Comparison of ENCODE assay signal across 14 cellular contexts in the genomic region with DNA sequence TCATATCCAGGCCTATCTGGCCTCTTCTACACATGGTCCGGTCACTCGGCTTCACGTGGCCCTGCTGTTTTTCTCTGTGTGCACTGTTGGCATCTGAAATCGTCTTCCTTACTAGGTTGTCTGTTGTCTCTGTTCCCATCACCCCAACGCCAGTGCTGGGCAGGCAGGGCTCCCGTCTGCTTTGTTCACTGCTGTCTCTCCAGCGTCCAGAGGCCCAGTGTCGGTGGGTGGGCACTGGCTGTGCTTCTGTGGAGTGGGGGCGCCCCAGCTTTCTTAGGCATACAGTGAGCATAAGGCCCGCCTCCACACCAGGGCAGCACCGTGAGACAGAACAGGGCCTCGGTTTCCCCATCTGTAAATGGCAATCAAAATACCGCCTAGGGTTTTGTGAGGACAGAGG.
A peak's percentile ranks its signal among the peaks of the same experiment; 100 is the strongest.
DNase-seq lines count a peak whose midpoint lies in the region; ATAC-seq and TF ChIP-seq lines count a peak whose summit lies in the region.
"Had no signal": no experiment of that assay in that cellular context is flagged by ENCODE, and none has a peak within 500 bp of the region (broad histone marks: within the 10 kb centered on the region; RNA-seq: fewer than 3 reads in every experiment).

No MANE protein-coding gene starts in this region.

- no peaks in the 10 kb centered on the region for H3K9me3 Mint-ChIP-seq in activated CD8-positive, alpha-beta memory T cell treated with anti-CD3 and anti-CD28 coated beads, Interleukin-2, amount 10 ng/mL, durations not matched to agents 7 days and 5 days (ENCODE audit: low read depth)
- no peaks in the 10 kb centered on the region for H3K9me3 Mint-ChIP-seq in GM23338
- peaks cover 7% of the 10 kb centered on the region for H3K9me3 Mint-ChIP-seq in osteocyte (ENCODE audit: unreplicated experiment)
- H3K9me3 Mint-ChIP-seq in T-helper 2 cell treated with Interferon-gamma antibody and Interleukin-4, amounts not matched to agents 5 μg/mL and 100 μg/mL, for 36 hours = peaks cover 6% of the 10 kb centered on the region

- no peak overlapping the region for H3K4me3 Mint-ChIP-seq in activated CD8-positive, alpha-beta memory T cell treated with anti-CD3 and anti-CD28 coated beads, Interleukin-2, amount 10 ng/mL, durations not matched to agents 7 days and 5 days
- no peak overlapping the region; the same call in 2 of the 3 replicates for H3K4me3 Mint-ChIP-seq in GM23338
- H3K4me3 Mint-ChIP-seq in osteocyte (ENCODE audit: unreplicated experiment) = no peak overlapping the region
- no peak overlapping the region for H3K4me3 Mint-ChIP-seq in T-helper 2 cell treated with Interferon-gamma antibody and Interleukin-4, amounts not matched to agents 5 μg/mL and 100 μg/mL, for 36 hours

- H3K27ac Mint-ChIP-seq in activated CD8-positive, alpha-beta memory T cell treated with anti-CD3 and anti-CD28 coated beads, Interleukin-2, amount 10 ng/mL, durations not matched to agents 7 days and 5 days = no peak overlapping the region
- H3K27ac Mint-ChIP-seq in GM23338 (no peak overlapping the region), osteocyte (ENCODE audit: unreplicated experiment) (no peak overlapping the region)
- H3K27ac Mint-ChIP-seq in T-helper 2 cell treated with Interferon-gamma antibody and Interleukin-4, amounts not matched to agents 5 μg/mL and 100 μg/mL, for 36 hours = no peak overlapping the region

- H3K79me2 ChIP-seq in GM23338 (replicated peaks; ENCODE audit: insufficient read depth) = no peaks in the 10 kb centered on the region

- H3K36me3 Mint-ChIP-seq in activated CD8-positive, alpha-beta memory T cell treated with anti-CD3 and anti-CD28 coated beads, Interleukin-2, amount 10 ng/mL, durations not matched to agents 7 days and 5 days = no peaks in the 10 kb centered on the region
- no peaks in the 10 kb centered on the region for H3K36me3 Mint-ChIP-seq in GM23338 (ENCODE audit: low read depth)
- H3K36me3 Mint-ChIP-seq in osteocyte (ENCODE audit: unreplicated experiment) = no peaks in the 10 kb centered on the region
- no peaks in the 10 kb centered on the region for H3K36me3 Mint-ChIP-seq in T-helper 2 cell treated with Interferon-gamma antibody and Interleukin-4, amounts not matched to agents 5 μg/mL and 100 μg/mL, for 36 hours (ENCODE audit: low read depth)

- H3K4me2 ChIP-seq in GM23338 = peak overlapping the region; percentile 85; the same call in 1 of the 2 replicates

- H4K20me1 ChIP-seq in GM23338 (replicated peaks; ENCODE audit: insufficient read depth) = no peaks in the 10 kb centered on the region

- peak overlapping the region; percentile 99; the same call in 1 of the 2 replicates for H2AFZ ChIP-seq in GM23338

- H3K36me3 ChIP-seq in GM23338 (ENCODE audit: insufficient read depth) (no peaks in the 10 kb centered on the region), esophagus muscularis mucosa (no peaks in the 10 kb centered on the region), uterus (no peaks in the 10 kb centered on the region)

- intact Hi-C loops in esophagus muscularis mucosa (cut with DNase I) (no loop called here), uterus (cut with DNase I; ENCODE audit: low total_unique reads) (no loop called here)

- H3K27me3 ChIP-seq in GM23338 (ENCODE audit: insufficient read depth) = 0 out of 2 replicates have a peak, but pooled peaks cover 7% of the 10 kb centered on the region
- peaks cover 0 to 45% (median 6%) of the 10 kb centered on the region in 4 donors for H3K27me3 ChIP-seq in esophagus muscularis mucosa
- H3K27me3 ChIP-seq in uterus = peaks cover 0 to 4% of the 10 kb centered on the region in 2 donors

- no peak for TF ChIP-seq POLR2A in esophagus muscularis mucosa (IDR thresholded peaks at IDR 0.05; ENCODE audit: low read depth)
- no peak for TF ChIP-seq POLR2A in uterus (IDR thresholded peaks at IDR 0.05)

- H3K27ac ChIP-seq in GM23338 (ENCODE audit: low read depth) (no peak overlapping the region), esophagus muscularis mucosa (replicated peaks in 1 of 4) (no peak overlapping the region), uterus (no peak overlapping the region)
- H3K27ac ChIP-seq: 22Rv1 had no signal

- peaks cover 19% of the 10 kb centered on the region for H3K27me3 Mint-ChIP-seq in activated CD8-positive, alpha-beta memory T cell treated with anti-CD3 and anti-CD28 coated beads, Interleukin-2, amount 10 ng/mL, durations not matched to agents 7 days and 5 days
- peaks cover 7% of the 10 kb centered on the region for H3K27me3 Mint-ChIP-seq in GM23338 (ENCODE audit: insufficient read depth, low read depth, poor library complexity)
- peaks cover 12% of the 10 kb centered on the region for H3K27me3 Mint-ChIP-seq in osteocyte (ENCODE audit: unreplicated experiment)
- peaks cover 39% of the 10 kb centered on the region for H3K27me3 Mint-ChIP-seq in T-helper 2 cell treated with Interferon-gamma antibody and Interleukin-4, amounts not matched to agents 5 μg/mL and 100 μg/mL, for 36 hours (ENCODE audit: low read depth)

- H3K4me1 Mint-ChIP-seq in activated CD8-positive, alpha-beta memory T cell treated with anti-CD3 and anti-CD28 coated beads, Interleukin-2, amount 10 ng/mL, durations not matched to agents 7 days and 5 days = peaks cover 4% of the 10 kb centered on the region
- peaks cover 15% of the 10 kb centered on the region for H3K4me1 Mint-ChIP-seq in GM23338
- no peaks in the 10 kb centered on the region for H3K4me1 Mint-ChIP-seq in osteocyte (ENCODE audit: unreplicated experiment)
- peaks cover 1% of the 10 kb centered on the region for H3K4me1 Mint-ChIP-seq in T-helper 2 cell treated with Interferon-gamma antibody and Interleukin-4, amounts not matched to agents 5 μg/mL and 100 μg/mL, for 36 hours (ENCODE audit: low read depth)

- H3K9me2 ChIP-seq in GM23338 (ENCODE audit: insufficient read depth) = no peaks in the 10 kb centered on the region

- 67% methylated on average over 10 of the region's 13 CpGs for WGBS in esophagus muscularis mucosa

- H3K4me1 ChIP-seq in GM23338 (ENCODE audit: insufficient read depth) = peaks cover 14% of the 10 kb centered on the region
- H3K4me1 ChIP-seq in esophagus muscularis mucosa = peaks cover 0 to 7% (median 0%) of the 10 kb centered on the region in 4 donors
- no peaks in the 10 kb centered on the region for H3K4me1 ChIP-seq in uterus

- DNase-seq in activated CD8-positive, alpha-beta memory T cell treated with anti-CD3 and anti-CD28 coated beads for 24 hours = peak; percentile 49
- DNase-seq in activated CD8-positive, alpha-beta memory T cell treated with anti-CD3 and anti-CD28 coated beads, Interleukin-2, amount 10 ng/mL, durations not matched to agents 7 days and 5 days = no peak
- DNase-seq in GM23338 (ENCODE audit: low spot score) = no peak
- DNase-seq in esophagus muscularis mucosa (ENCODE audit: extremely low spot score) = peak; percentile 89
- peak; percentile 80 for DNase-seq in osteocyte (ENCODE audit: extremely low spot score, unreplicated experiment)
- DNase-seq in T-helper 2 cell treated with Interferon-gamma antibody and Interleukin-4, amounts not matched to agents 5 μg/mL and 100 μg/mL, for 36 hours (ENCODE audit: low spot score) = no peak
- DNase-seq in uterus = no peak
- DNase-seq in GOT3 (lab: John Stamatoyannopoulos, UW) = no peak
- DNase-seq: Karpas-422, MM.1S, NCI-H1105, NCI-H187 had no signal

- no peak for TF ChIP-seq EP300 in esophagus muscularis mucosa (IDR thresholded peaks at IDR 0.05)

- peak overlapping the region; percentile 53; the same call in 1 of the 2 replicates for H3K4me3 ChIP-seq in GM23338
- no peak overlapping the region for H3K4me3 ChIP-seq in esophagus muscularis mucosa
- H3K4me3 ChIP-seq in uterus = no peak overlapping the region

- H3K9me3 ChIP-seq in esophagus muscularis mucosa = peaks cover 0 to 12% (median 0%) of the 10 kb centered on the region in 4 donors
- H3K9me3 ChIP-seq in uterus = no peaks in the 10 kb centered on the region

- CTCF ChIA-PET in activated CD8-positive, alpha-beta memory T cell treated with anti-CD3 and anti-CD28 coated beads, Interleukin-2, amount 10 ng/mL, durations not matched to agents 7 days and 5 days (lab: Charles Lee) = no interaction called here

- no peak for TF ChIP-seq CTCF in GM23338 (conservative IDR thresholded peaks at IDR 0.05; ENCODE audit: low read depth in 2 of 2)
- TF ChIP-seq CTCF in esophagus muscularis mucosa (IDR thresholded peaks at IDR 0.05) = no peak
- no peak for TF ChIP-seq CTCF in osteocyte (IDR thresholded peaks at IDR 0.05)
- no peak for TF ChIP-seq CTCF in uterus (IDR thresholded peaks at IDR 0.05)

- no peaks in the 10 kb centered on the region for H3F3A ChIP-seq in GM23338 (replicated peaks; ENCODE audit: low read depth)

- no peak for ATAC-seq in activated CD8-positive, alpha-beta memory T cell treated with anti-CD3 and anti-CD28 coated beads, Interleukin-2, amount 10 ng/mL, durations not matched to agents 7 days and 5 days
- no peak; the same call in 2 of the 3 replicates for ATAC-seq in GM23338
- ATAC-seq: HCT116 had no signal

TF ChIP-seq in GM23338, 12 proteins besides CTCF, POLR2A, EP300 and RAD21 (continues in another document):
- TF ChIP-seq, protein P1, sequence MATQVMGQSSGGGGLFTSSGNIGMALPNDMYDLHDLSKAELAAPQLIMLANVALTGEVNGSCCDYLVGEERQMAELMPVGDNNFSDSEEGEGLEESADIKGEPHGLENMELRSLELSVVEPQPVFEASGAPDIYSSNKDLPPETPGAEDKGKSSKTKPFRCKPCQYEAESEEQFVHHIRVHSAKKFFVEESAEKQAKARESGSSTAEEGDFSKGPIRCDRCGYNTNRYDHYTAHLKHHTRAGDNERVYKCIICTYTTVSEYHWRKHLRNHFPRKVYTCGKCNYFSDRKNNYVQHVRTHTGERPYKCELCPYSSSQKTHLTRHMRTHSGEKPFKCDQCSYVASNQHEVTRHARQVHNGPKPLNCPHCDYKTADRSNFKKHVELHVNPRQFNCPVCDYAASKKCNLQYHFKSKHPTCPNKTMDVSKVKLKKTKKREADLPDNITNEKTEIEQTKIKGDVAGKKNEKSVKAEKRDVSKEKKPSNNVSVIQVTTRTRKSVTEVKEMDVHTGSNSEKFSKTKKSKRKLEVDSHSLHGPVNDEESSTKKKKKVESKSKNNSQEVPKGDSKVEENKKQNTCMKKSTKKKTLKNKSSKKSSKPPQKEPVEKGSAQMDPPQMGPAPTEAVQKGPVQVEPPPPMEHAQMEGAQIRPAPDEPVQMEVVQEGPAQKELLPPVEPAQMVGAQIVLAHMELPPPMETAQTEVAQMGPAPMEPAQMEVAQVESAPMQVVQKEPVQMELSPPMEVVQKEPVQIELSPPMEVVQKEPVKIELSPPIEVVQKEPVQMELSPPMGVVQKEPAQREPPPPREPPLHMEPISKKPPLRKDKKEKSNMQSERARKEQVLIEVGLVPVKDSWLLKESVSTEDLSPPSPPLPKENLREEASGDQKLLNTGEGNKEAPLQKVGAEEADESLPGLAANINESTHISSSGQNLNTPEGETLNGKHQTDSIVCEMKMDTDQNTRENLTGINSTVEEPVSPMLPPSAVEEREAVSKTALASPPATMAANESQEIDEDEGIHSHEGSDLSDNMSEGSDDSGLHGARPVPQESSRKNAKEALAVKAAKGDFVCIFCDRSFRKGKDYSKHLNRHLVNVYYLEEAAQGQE (IDR thresholded peaks at IDR 0.05; ENCODE audit: unreplicated experiment) = no peak
- no peak for TF ChIP-seq POLR2AphosphoS5 (IDR thresholded peaks at IDR 0.05; ENCODE audit: low read depth)
- TF ChIP-seq EZH2phosphoT487 (IDR thresholded peaks at IDR 0.05; ENCODE audit: unreplicated experiment) = no peak
- no peak for TF ChIP-seq STAT1 (IDR thresholded peaks at IDR 0.05; ENCODE audit: unreplicated experiment)
- no peak for TF ChIP-seq NANOG (IDR thresholded peaks at IDR 0.05; ENCODE audit: borderline replicate concordance)

Comparison
In these comparisons a context has a peak if more than half of its experiments do, and no peak if none do; other contexts are left out.
1. DNase-seq: peak in activated CD8-positive, alpha-beta memory T cell treated with anti-CD3 and anti-CD28 coated beads for 24 hours (single experiment), esophagus muscularis mucosa (single experiment) and osteocyte (single experiment); none in activated CD8-positive, alpha-beta memory T cell treated with anti-CD3 and anti-CD28 coated beads, Interleukin-2, amount 10 ng/mL, durations not matched to agents 7 days and 5 days (single experiment), GM23338 (single experiment), T-helper 2 cell treated with Interferon-gamma antibody and Interleukin-4, amounts not matched to agents 5 μg/mL and 100 μg/mL, for 36 hours (single experiment), uterus (0 of 2) and GOT3 (single experiment).